ENCODE assay signal across 23 cellular contexts in genomic region chr1:209504571-209504970, GRCh38.
"Had no signal": no experiment of that assay in that cellular context is flagged by ENCODE, and none has a peak within 500 bp of the region (broad histone marks: within the 10 kb centered on the region; RNA-seq: fewer than 3 reads in every experiment).

No MANE protein-coding gene starts in this region.

- H3K4me1 ChIP-seq: ascending aorta, heart left ventricle, left lung, lower lobe of right lung, right atrium auricular region, spleen, suprapubic skin, tibial nerve had no signal

- DNase-seq: activated CD4-positive, alpha-beta T cell treated with anti-CD3 and anti-CD28 coated beads for 48 hours; activated CD4-positive, alpha-beta T cell treated with anti-CD3 and anti-CD28 coated beads, Interleukin-2, amount 50 U/mL, for 48 hours; activated CD8-positive, alpha-beta memory T cell treated with anti-CD3 and anti-CD28 coated beads for 24 hours; activated effector memory CD4-positive, alpha-beta T cell treated with Interleukin-2 at 50 U/mL for 16 hours; activated naive CD4-positive, alpha-beta T cell treated with Interleukin-2 at 50 U/mL for 16 hours; dorsolateral prefrontal cortex; effector memory CD4-positive, alpha-beta T cell; foreskin fibroblast; heart left ventricle; left lung; lower lobe of right lung; spleen; stimulated activated naive CD4-positive, alpha-beta T cell had no signal

- H3K4me3 ChIP-seq: ascending aorta, coronary artery, dorsolateral prefrontal cortex, heart left ventricle, left lung, lower lobe of right lung, right atrium auricular region, spleen, suprapubic skin, tibial nerve had no signal

- ATAC-seq: activated CD4-positive, CD25-positive, alpha-beta regulatory T cell treated with anti-CD3 and anti-CD28 coated beads, Interleukin-2, amount 50 U/mL, for 24 hours; heart left ventricle; left lung; lower lobe of right lung; natural killer cell treated with Interleukin-12 subunit alpha and Interleukin-12 subunit beta and Interleukin-15 and Interleukin-18, amount 100 ng/mL, for 72 hours had no signal

- H3K36me3 ChIP-seq: ascending aorta, brain microvascular endothelial cell, heart left ventricle, left lung, lower lobe of right lung, right atrium auricular region, spleen, suprapubic skin, tibial nerve had no signal

- H3K27me3 ChIP-seq: ascending aorta, brain microvascular endothelial cell, left lung, right atrium auricular region, suprapubic skin, tibial nerve had no signal

- H3K27ac Mint-ChIP-seq: activated naive CD8-positive, alpha-beta T cell; natural killer cell treated with Interleukin-12 subunit alpha and Interleukin-12 subunit beta and Interleukin-15 and Interleukin-18, amount 100 ng/mL, for 72 hours had no signal

- H3K27ac ChIP-seq: ascending aorta, coronary artery, dorsolateral prefrontal cortex, heart left ventricle, left lung, lower lobe of right lung, right atrium auricular region, spleen, suprapubic skin, tibial nerve, VCaP had no signal

- H3K4me3 Mint-ChIP-seq: activated naive CD8-positive, alpha-beta T cell; natural killer cell treated with Interleukin-12 subunit alpha and Interleukin-12 subunit beta and Interleukin-15 and Interleukin-18, amount 100 ng/mL, for 72 hours had no signal
